31 cellular contexts compared by ENCODE assay signal in the genomic region with DNA sequence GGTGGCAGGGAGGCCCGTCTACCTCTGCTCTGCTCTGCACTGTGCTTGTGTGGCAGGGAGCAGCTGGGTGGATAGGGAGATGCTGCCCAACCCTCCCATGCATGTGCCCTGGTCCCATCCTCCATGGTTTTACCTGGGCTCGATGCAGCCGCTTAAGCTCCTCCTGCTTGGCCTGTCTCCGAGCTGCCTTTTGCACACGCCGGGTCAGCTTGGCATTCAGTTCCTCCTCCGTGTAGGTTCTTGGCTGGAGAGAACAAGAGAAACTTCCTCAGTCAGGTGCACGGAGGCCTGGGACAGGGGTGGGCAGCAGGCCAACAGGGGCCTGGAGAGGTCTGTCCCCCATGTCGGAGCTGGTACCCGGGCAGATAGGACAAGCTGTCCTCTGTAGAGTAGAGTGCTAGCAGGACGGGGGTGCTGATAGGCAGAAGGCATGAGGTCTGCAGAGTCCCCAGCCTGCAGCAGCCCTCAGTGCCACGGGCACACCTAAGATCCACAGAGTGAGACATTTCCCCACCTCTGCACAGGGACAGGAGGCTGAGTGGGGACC.
"Had no signal": no experiment of that assay in that cellular context is flagged by ENCODE, and none has a peak within 500 bp of the region (broad histone marks: within the 10 kb centered on the region; RNA-seq: fewer than 3 reads in every experiment).

No MANE protein-coding gene starts in this region.

- H3K27me3 Mint-ChIP-seq: activated CD4-positive, alpha-beta memory T cell treated with anti-CD3 and anti-CD28 coated beads for 36 hours; activated naive CD4-positive, alpha-beta T cell treated with anti-CD3 and anti-CD28 coated beads, Interleukin-2, amount 10 ng/mL, durations not matched to agents 7 days and 5 days; activated naive CD8-positive, alpha-beta T cell treated with anti-CD3 and anti-CD28 coated beads, Interleukin-2, amount 10 ng/mL, durations not matched to agents 7 days and 5 days; brain; dendritic cell treated with granulocyte-macrophage colony-stimulating factor and Interleukin-4, amounts not matched to agents 40 ng/mL and 50 ng/mL, for 4 days; natural killer cell treated with Interleukin-12 subunit alpha and Interleukin-12 subunit beta and Interleukin-15 and Interleukin-18, amount 100 ng/mL, for 72 hours had no signal

- H3K36me3 ChIP-seq: neutrophil had no signal

- H3K4me1 ChIP-seq: ascending aorta, esophagus squamous epithelium, tibial nerve had no signal

- ATAC-seq: activated CD4-positive, CD25-positive, alpha-beta regulatory T cell treated with anti-CD3 and anti-CD28 coated beads, Interleukin-2, amount 50 U/mL, for 24 hours; lower lobe of right lung had no signal

- H3K27me3 ChIP-seq: ascending aorta, cardiac muscle cell, esophagus squamous epithelium, neutrophil, sigmoid colon, tibial nerve had no signal

- H3K4me3 Mint-ChIP-seq: activated CD4-positive, alpha-beta memory T cell treated with anti-CD3 and anti-CD28 coated beads for 36 hours; activated naive CD4-positive, alpha-beta T cell treated with anti-CD3 and anti-CD28 coated beads, Interleukin-2, amount 10 ng/mL, durations not matched to agents 7 days and 5 days; activated naive CD8-positive, alpha-beta T cell treated with anti-CD3 and anti-CD28 coated beads, Interleukin-2, amount 10 ng/mL, durations not matched to agents 7 days and 5 days; brain; dendritic cell treated with granulocyte-macrophage colony-stimulating factor and Interleukin-4, amounts not matched to agents 40 ng/mL and 50 ng/mL, for 4 days; natural killer cell treated with Interleukin-12 subunit alpha and Interleukin-12 subunit beta and Interleukin-15 and Interleukin-18, amount 100 ng/mL, for 72 hours; T-helper 1 cell treated with Interleukin-12 subunit alpha and Interleukin-12 subunit beta and Interleukin-4 antibody, amounts not matched to agents 30 μg/mL and 1 μg/mL, for 36 hours had no signal

- H3K36me3 Mint-ChIP-seq: activated naive CD4-positive, alpha-beta T cell treated with anti-CD3 and anti-CD28 coated beads, Interleukin-2, amount 10 ng/mL, durations not matched to agents 7 days and 5 days; natural killer cell treated with Interleukin-12 subunit alpha and Interleukin-12 subunit beta and Interleukin-15 and Interleukin-18, amount 100 ng/mL, for 72 hours had no signal

- DNase-seq: activated CD4-positive, alpha-beta memory T cell treated with anti-CD3 and anti-CD28 coated beads for 36 hours; activated CD4-positive, alpha-beta T cell treated with anti-CD3 and anti-CD28 coated beads for 48 hours; activated CD8-positive, alpha-beta memory T cell treated with anti-CD3 and anti-CD28 coated beads, Interleukin-2, amount 50 U/mL, for 4 hours; activated gamma-delta T cell; activated naive CD4-positive, alpha-beta T cell treated with anti-CD3 and anti-CD28 coated beads, Interleukin-2, amount 10 ng/mL, durations not matched to agents 7 days and 5 days; activated naive CD8-positive, alpha-beta T cell treated with anti-CD3 and anti-CD28 coated beads, Interleukin-2, amount 10 ng/mL, durations not matched to agents 7 days and 5 days; activated T-cell treated with anti-CD3 and anti-CD28 coated beads, Interleukin-2, amount 50 U/mL, for 1 hour; effector CD4-positive, alpha-beta T cell; esophagus squamous epithelium; glutamatergic neuron; hippocampal formation; lower lobe of right lung; mesenchymal stem cell; retina; sigmoid colon; stimulated activated CD4-positive, alpha-beta T cell treated with anti-CD3 and anti-CD28 coated beads, Interleukin-4, amount 100 ng/mL, for 4 hours; stimulated activated CD8-positive, alpha-beta memory T cell treated with anti-CD3 and anti-CD28 coated beads, Interleukin-4, amount 100 ng/mL, for 48 hours; stimulated activated naive CD4-positive, alpha-beta T cell; SW 1271; T-helper 9 cell; WERI-Rb-1 had no signal

- H3K9me3 Mint-ChIP-seq: activated CD4-positive, alpha-beta memory T cell treated with anti-CD3 and anti-CD28 coated beads for 36 hours; activated naive CD4-positive, alpha-beta T cell treated with anti-CD3 and anti-CD28 coated beads, Interleukin-2, amount 10 ng/mL, durations not matched to agents 7 days and 5 days; activated naive CD8-positive, alpha-beta T cell treated with anti-CD3 and anti-CD28 coated beads, Interleukin-2, amount 10 ng/mL, durations not matched to agents 7 days and 5 days; brain; dendritic cell treated with granulocyte-macrophage colony-stimulating factor and Interleukin-4, amounts not matched to agents 40 ng/mL and 50 ng/mL, for 4 days; natural killer cell treated with Interleukin-12 subunit alpha and Interleukin-12 subunit beta and Interleukin-15 and Interleukin-18, amount 100 ng/mL, for 72 hours; T-helper 1 cell treated with Interleukin-12 subunit alpha and Interleukin-12 subunit beta and Interleukin-4 antibody, amounts not matched to agents 30 μg/mL and 1 μg/mL, for 36 hours had no signal

- H3K9me3 ChIP-seq: ascending aorta, esophagus squamous epithelium, lower lobe of right lung, neutrophil, sigmoid colon, tibial nerve had no signal

- H3K27ac ChIP-seq: ascending aorta, cardiac muscle cell, epithelial cell of prostate, esophagus squamous epithelium, lower lobe of right lung, neutrophil, sigmoid colon, tibial nerve, WERI-Rb-1 had no signal

- H3K4me3 ChIP-seq: ascending aorta, cardiac muscle cell, esophagus squamous epithelium, lower lobe of right lung, sigmoid colon, tibial nerve had no signal

- H3K4me1 Mint-ChIP-seq: activated naive CD4-positive, alpha-beta T cell treated with anti-CD3 and anti-CD28 coated beads, Interleukin-2, amount 10 ng/mL, durations not matched to agents 7 days and 5 days; activated naive CD8-positive, alpha-beta T cell treated with anti-CD3 and anti-CD28 coated beads, Interleukin-2, amount 10 ng/mL, durations not matched to agents 7 days and 5 days had no signal

- H3K27ac Mint-ChIP-seq: activated CD4-positive, alpha-beta memory T cell treated with anti-CD3 and anti-CD28 coated beads for 36 hours; activated naive CD4-positive, alpha-beta T cell treated with anti-CD3 and anti-CD28 coated beads, Interleukin-2, amount 10 ng/mL, durations not matched to agents 7 days and 5 days; activated naive CD8-positive, alpha-beta T cell treated with anti-CD3 and anti-CD28 coated beads, Interleukin-2, amount 10 ng/mL, durations not matched to agents 7 days and 5 days; brain; dendritic cell treated with granulocyte-macrophage colony-stimulating factor and Interleukin-4, amounts not matched to agents 40 ng/mL and 50 ng/mL, for 4 days; natural killer cell treated with Interleukin-12 subunit alpha and Interleukin-12 subunit beta and Interleukin-15 and Interleukin-18, amount 100 ng/mL, for 72 hours; T-helper 1 cell treated with Interleukin-12 subunit alpha and Interleukin-12 subunit beta and Interleukin-4 antibody, amounts not matched to agents 30 μg/mL and 1 μg/mL, for 36 hours had no signal
